In the genomic region with DNA sequence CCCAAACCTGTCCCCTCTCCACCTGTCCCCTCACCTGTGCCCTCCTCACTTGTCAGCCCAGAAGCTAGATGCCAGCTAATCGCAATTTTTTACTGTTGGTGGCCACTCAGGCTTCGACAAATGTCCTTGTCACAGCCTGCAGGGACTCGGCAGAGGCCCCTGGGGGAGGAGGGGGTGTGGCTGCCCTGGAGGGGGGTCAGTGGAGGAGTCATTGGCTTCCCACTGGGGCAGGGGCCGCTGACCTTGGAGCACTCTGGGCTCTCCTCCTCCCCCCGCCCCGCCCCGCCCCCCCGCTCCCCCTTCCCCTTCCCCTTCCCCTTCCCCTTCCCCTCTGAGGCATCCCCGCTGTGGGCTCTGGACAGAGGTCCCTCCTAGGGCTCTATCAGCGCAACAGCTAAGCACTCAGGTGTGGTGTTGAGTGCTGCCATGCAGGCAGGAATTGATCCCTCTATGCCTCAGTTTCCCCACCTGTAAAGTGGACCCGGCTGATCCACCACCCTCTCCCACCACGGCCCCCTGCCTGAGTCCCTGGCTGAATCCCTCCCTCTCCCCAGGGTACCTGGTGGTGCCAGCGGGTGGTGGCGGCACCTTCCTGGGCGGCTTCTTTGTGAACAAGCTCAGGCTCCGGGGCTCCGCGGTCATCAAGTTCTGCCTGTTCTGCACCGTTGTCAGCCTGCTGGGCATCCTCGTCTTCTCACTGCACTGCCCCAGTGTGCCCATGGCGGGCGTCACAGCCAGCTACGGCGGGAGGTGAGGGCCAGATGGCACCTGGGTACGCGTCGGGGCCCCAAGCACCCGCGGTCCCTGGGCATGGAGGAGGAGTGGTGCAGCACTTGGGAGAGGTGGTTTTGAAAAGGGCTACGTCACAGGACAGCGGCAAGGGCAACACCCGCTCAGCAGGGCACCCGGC, we compare ENCODE assay signal across 1 cellular context.
TF ChIP-seq lines count a peak whose summit lies in the region.

No MANE protein-coding gene starts in this region.

TF ChIP-seq in HepG2, 621 proteins besides CTCF, POLR2A, EP300 and RAD21 (continued from another document and continues in another):
- TF ChIP-seq, protein P1, sequence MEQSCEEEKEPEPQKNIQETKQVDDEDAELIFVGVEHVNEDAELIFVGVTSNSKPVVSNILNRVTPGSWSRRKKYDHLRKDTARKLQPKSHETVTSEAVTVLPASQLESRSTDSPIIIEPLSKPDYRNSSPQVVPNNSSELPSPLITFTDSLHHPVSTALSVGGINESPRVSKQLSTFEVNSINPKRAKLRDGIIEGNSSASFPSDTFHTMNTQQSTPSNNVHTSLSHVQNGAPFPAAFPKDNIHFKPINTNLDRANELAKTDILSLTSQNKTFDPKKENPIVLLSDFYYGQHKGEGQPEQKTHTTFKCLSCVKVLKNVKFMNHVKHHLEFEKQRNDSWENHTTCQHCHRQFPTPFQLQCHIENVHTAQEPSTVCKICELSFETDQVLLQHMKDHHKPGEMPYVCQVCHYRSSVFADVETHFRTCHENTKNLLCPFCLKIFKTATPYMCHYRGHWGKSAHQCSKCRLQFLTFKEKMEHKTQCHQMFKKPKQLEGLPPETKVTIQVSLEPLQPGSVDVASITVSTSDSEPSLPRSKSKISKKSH (CRISPR knock-in tag; IDR thresholded peaks at IDR 0.05; ENCODE audit: borderline replicate concordance), result peak; percentile 88; the same call in 1 of the 2 replicates
- TF ChIP-seq ZSCAN21 (CRISPR knock-in tag; IDR thresholded peaks at IDR 0.05; ENCODE audit: borderline replicate concordance), result no peak
- no peak for TF ChIP-seq ZFP37 (CRISPR knock-in tag; IDR thresholded peaks at IDR 0.05; ENCODE audit: borderline replicate concordance)
- TF ChIP-seq RFXANK (CRISPR knock-in tag; IDR thresholded peaks at IDR 0.05), result no peak
- TF ChIP-seq, protein P2, sequence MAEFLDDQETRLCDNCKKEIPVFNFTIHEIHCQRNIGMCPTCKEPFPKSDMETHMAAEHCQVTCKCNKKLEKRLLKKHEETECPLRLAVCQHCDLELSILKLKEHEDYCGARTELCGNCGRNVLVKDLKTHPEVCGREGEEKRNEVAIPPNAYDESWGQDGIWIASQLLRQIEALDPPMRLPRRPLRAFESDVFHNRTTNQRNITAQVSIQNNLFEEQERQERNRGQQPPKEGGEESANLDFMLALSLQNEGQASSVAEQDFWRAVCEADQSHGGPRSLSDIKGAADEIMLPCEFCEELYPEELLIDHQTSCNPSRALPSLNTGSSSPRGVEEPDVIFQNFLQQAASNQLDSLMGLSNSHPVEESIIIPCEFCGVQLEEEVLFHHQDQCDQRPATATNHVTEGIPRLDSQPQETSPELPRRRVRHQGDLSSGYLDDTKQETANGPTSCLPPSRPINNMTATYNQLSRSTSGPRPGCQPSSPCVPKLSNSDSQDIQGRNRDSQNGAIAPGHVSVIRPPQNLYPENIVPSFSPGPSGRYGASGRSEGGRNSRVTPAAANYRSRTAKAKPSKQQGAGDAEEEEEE (CRISPR knock-in tag; IDR thresholded peaks at IDR 0.05; ENCODE audit: borderline replicate concordance), result no peak
- no peak for TF ChIP-seq NR0B2 (CRISPR knock-in tag; IDR thresholded peaks at IDR 0.05)
- TF ChIP-seq, protein P3, sequence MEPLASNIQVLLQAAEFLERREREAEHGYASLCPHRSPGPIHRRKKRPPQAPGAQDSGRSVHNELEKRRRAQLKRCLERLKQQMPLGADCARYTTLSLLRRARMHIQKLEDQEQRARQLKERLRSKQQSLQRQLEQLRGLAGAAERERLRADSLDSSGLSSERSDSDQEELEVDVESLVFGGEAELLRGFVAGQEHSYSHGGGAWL (CRISPR knock-in tag; IDR thresholded peaks at IDR 0.05), result 0 out of 2 replicates have a peak, but pooled peaks have one; percentile 37
- peak; percentile 96 for TF ChIP-seq PCBP1 (IDR thresholded peaks at IDR 0.05; ENCODE audit: borderline replicate concordance, low read depth, low read length)
- TF ChIP-seq, protein P4, sequence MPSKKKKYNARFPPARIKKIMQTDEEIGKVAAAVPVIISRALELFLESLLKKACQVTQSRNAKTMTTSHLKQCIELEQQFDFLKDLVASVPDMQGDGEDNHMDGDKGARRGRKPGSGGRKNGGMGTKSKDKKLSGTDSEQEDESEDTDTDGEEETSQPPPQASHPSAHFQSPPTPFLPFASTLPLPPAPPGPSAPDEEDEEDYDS (CRISPR knock-in tag; IDR thresholded peaks at IDR 0.05), result no peak
- no peak for TF ChIP-seq ZNF766 (CRISPR knock-in tag; IDR thresholded peaks at IDR 0.05; ENCODE audit: borderline replicate concordance)
- TF ChIP-seq ZNF446 (CRISPR knock-in tag; IDR thresholded peaks at IDR 0.05), result 0 out of 2 replicates have a peak, but pooled peaks have one; percentile 70
- TF ChIP-seq, protein P5, sequence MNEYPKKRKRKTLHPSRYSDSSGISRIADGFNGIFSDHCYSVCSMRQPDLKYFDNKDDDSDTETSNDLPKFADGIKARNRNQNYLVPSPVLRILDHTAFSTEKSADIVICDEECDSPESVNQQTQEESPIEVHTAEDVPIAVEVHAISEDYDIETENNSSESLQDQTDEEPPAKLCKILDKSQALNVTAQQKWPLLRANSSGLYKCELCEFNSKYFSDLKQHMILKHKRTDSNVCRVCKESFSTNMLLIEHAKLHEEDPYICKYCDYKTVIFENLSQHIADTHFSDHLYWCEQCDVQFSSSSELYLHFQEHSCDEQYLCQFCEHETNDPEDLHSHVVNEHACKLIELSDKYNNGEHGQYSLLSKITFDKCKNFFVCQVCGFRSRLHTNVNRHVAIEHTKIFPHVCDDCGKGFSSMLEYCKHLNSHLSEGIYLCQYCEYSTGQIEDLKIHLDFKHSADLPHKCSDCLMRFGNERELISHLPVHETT (CRISPR knock-in tag; conservative IDR thresholded peaks at IDR 0.05), result peak; percentile 7; the same call in 1 of the 2 replicates
- no peak for TF ChIP-seq ZMAT3 (CRISPR knock-in tag; conservative IDR thresholded peaks at IDR 0.05)
- no peak for TF ChIP-seq KDM5B (CRISPR knock-in tag; IDR thresholded peaks at IDR 0.05; ENCODE audit: borderline replicate concordance)
- peak; percentile 84 for TF ChIP-seq RBFOX2 (IDR thresholded peaks at IDR 0.05; ENCODE audit: low read depth, low read length)
- peak; percentile 8; the same call in 1 of the 2 replicates for TF ChIP-seq ZBTB7A (CRISPR knock-in tag; IDR thresholded peaks at IDR 0.05)
- TF ChIP-seq, protein P6, sequence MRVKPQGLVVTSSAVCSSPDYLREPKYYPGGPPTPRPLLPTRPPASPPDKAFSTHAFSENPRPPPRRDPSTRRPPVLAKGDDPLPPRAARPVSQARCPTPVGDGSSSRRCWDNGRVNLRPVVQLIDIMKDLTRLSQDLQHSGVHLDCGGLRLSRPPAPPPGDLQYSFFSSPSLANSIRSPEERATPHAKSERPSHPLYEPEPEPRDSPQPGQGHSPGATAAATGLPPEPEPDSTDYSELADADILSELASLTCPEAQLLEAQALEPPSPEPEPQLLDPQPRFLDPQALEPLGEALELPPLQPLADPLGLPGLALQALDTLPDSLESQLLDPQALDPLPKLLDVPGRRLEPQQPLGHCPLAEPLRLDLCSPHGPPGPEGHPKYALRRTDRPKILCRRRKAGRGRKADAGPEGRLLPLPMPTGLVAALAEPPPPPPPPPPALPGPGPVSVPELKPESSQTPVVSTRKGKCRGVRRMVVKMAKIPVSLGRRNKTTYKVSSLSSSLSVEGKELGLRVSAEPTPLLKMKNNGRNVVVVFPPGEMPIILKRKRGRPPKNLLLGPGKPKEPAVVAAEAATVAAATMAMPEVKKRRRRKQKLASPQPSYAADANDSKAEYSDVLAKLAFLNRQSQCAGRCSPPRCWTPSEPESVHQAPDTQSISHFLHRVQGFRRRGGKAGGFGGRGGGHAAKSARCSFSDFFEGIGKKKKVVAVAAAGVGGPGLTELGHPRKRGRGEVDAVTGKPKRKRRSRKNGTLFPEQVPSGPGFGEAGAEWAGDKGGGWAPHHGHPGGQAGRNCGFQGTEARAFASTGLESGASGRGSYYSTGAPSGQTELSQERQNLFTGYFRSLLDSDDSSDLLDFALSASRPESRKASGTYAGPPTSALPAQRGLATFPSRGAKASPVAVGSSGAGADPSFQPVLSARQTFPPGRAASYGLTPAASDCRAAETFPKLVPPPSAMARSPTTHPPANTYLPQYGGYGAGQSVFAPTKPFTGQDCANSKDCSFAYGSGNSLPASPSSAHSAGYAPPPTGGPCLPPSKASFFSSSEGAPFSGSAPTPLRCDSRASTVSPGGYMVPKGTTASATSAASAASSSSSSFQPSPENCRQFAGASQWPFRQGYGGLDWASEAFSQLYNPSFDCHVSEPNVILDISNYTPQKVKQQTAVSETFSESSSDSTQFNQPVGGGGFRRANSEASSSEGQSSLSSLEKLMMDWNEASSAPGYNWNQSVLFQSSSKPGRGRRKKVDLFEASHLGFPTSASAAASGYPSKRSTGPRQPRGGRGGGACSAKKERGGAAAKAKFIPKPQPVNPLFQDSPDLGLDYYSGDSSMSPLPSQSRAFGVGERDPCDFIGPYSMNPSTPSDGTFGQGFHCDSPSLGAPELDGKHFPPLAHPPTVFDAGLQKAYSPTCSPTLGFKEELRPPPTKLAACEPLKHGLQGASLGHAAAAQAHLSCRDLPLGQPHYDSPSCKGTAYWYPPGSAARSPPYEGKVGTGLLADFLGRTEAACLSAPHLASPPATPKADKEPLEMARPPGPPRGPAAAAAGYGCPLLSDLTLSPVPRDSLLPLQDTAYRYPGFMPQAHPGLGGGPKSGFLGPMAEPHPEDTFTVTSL (CRISPR knock-in tag; IDR thresholded peaks at IDR 0.05; ENCODE audit: borderline replicate concordance), result peak; percentile 15; the same call in 1 of the 2 replicates
- TF ChIP-seq MAF1 (CRISPR knock-in tag; IDR thresholded peaks at IDR 0.05; ENCODE audit: borderline replicate concordance), result no peak
- TF ChIP-seq SIX1 (CRISPR knock-in tag; IDR thresholded peaks at IDR 0.05; ENCODE audit: borderline replicate concordance), result no peak
- no peak for TF ChIP-seq TBX2 (CRISPR knock-in tag; IDR thresholded peaks at IDR 0.05; ENCODE audit: borderline replicate concordance)
- TF ChIP-seq U2AF1 (optimal IDR thresholded peaks at IDR 0.05; ENCODE audit: low read depth, low read length), result peak; percentile 30
- TF ChIP-seq, protein P7, sequence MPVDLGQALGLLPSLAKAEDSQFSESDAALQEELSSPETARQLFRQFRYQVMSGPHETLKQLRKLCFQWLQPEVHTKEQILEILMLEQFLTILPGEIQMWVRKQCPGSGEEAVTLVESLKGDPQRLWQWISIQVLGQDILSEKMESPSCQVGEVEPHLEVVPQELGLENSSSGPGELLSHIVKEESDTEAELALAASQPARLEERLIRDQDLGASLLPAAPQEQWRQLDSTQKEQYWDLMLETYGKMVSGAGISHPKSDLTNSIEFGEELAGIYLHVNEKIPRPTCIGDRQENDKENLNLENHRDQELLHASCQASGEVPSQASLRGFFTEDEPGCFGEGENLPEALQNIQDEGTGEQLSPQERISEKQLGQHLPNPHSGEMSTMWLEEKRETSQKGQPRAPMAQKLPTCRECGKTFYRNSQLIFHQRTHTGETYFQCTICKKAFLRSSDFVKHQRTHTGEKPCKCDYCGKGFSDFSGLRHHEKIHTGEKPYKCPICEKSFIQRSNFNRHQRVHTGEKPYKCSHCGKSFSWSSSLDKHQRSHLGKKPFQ (CRISPR knock-in tag; IDR thresholded peaks at IDR 0.05; ENCODE audit: insufficient replicate concordance), result no peak
- TF ChIP-seq ZSCAN9 (CRISPR knock-in tag; IDR thresholded peaks at IDR 0.05; ENCODE audit: borderline replicate concordance), result no peak
- TF ChIP-seq, protein P8, sequence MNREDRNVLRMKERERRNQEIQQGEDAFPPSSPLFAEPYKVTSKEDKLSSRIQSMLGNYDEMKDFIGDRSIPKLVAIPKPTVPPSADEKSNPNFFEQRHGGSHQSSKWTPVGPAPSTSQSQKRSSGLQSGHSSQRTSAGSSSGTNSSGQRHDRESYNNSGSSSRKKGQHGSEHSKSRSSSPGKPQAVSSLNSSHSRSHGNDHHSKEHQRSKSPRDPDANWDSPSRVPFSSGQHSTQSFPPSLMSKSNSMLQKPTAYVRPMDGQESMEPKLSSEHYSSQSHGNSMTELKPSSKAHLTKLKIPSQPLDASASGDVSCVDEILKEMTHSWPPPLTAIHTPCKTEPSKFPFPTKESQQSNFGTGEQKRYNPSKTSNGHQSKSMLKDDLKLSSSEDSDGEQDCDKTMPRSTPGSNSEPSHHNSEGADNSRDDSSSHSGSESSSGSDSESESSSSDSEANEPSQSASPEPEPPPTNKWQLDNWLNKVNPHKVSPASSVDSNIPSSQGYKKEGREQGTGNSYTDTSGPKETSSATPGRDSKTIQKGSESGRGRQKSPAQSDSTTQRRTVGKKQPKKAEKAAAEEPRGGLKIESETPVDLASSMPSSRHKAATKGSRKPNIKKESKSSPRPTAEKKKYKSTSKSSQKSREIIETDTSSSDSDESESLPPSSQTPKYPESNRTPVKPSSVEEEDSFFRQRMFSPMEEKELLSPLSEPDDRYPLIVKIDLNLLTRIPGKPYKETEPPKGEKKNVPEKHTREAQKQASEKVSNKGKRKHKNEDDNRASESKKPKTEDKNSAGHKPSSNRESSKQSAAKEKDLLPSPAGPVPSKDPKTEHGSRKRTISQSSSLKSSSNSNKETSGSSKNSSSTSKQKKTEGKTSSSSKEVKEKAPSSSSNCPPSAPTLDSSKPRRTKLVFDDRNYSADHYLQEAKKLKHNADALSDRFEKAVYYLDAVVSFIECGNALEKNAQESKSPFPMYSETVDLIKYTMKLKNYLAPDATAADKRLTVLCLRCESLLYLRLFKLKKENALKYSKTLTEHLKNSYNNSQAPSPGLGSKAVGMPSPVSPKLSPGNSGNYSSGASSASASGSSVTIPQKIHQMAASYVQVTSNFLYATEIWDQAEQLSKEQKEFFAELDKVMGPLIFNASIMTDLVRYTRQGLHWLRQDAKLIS (CRISPR knock-in tag; IDR thresholded peaks at IDR 0.05), result no peak
- TF ChIP-seq JUND (CRISPR knock-in tag; IDR thresholded peaks at IDR 0.05), result no peak
- peak; percentile 45; the same call in 1 of the 2 replicates for TF ChIP-seq ZNF891 (CRISPR knock-in tag; IDR thresholded peaks at IDR 0.05)
- 0 out of 2 replicates have a peak, but pooled peaks have one; percentile 51 for TF ChIP-seq CBFB (CRISPR knock-in tag; IDR thresholded peaks at IDR 0.05)
